ENCODE assay signal across 1 cellular context in genomic region chr6:153263489-153263888, GRCh38.
TF ChIP-seq lines count a peak whose summit lies in the region.

No MANE protein-coding gene starts in this region.

TF ChIP-seq in GM23338, 12 proteins besides CTCF, POLR2A, EP300 and RAD21 (continued from another document):
- TF ChIP-seq ZNF462 (CRISPR knock-in tag; IDR thresholded peaks at IDR 0.05) (no peak), POLR2AphosphoS5 (IDR thresholded peaks at IDR 0.05; ENCODE audit: low read depth) (no peak), ZNF331 (CRISPR knock-in tag; IDR thresholded peaks at IDR 0.05; ENCODE audit: low read depth) (no peak), REST (IDR thresholded peaks at IDR 0.05; ENCODE audit: unreplicated experiment) (no peak), NANOG (IDR thresholded peaks at IDR 0.05; ENCODE audit: borderline replicate concordance) (no peak), JUNB (IDR thresholded peaks at IDR 0.05; ENCODE audit: unreplicated experiment) (no peak)
